ENCODE assay signal across 1 cellular context in genomic region chr17:75109407-75110236, GRCh38.
TF ChIP-seq lines count a peak whose summit lies in the region.

ARMC7 (plus strand) TSS chr17:75109969; CDS start chr17:75110289, 320 bp downstream.

TF ChIP-seq in neural cell, 6 proteins besides CTCF, POLR2A, EP300 and RAD21 (continued from another document):
- peak; percentile 57 for TF ChIP-seq MXI1 (conservative IDR thresholded peaks at IDR 0.05; ENCODE audit: poor library complexity, severe bottlenecking)
TF ChIP-seq in neural cell: peak in this region for 3.
